ENCODE assay signal across 31 cellular contexts in the genomic region with DNA sequence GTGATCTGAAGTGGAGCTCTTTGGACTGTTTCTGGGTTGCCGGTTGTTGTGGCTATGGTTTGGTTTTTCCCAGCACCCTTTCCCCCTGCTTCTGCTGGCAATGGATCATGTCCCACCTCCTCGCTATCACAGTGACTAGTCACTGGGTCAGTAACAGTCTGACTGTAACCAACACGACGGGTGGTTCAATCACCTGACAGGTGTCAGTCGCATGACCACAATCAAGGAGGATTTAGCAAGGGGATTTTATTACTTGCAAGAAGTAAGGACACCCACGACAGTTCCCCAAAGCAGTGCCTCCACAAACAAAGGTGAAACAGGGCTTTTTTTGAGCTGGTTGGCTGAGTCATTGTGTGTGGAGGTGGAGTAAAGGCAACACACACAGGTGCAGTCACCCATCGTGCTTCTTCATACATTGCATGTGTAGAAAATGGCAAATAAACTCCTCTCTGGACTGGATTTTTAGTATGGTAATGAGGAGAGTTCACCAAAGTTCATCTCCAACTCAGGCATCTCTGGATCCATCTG. TPM values are rescaled to one million over a fixed set of nuclear protein-coding genes. Genes with fewer than 3 reads are reported as not detected.
"Had no signal": no experiment of that assay in that cellular context is flagged by ENCODE, and none has a peak within 500 bp of the region (broad histone marks: within the 10 kb centered on the region; RNA-seq: fewer than 3 reads in every experiment).

No MANE protein-coding gene starts in this region.

- H3K36me3 Mint-ChIP-seq: activated naive CD4-positive, alpha-beta T cell treated with anti-CD3 and anti-CD28 coated beads, Interleukin-2, amount 50 U/mL, for 72 hours; natural killer cell; neural progenitor cell; stimulated activated memory B cell treated with anti-CD40 and anti-IgM and Interleukin-4, amounts not matched to agents 10 μg/mL and 1 μg/mL and 100 μg/mL, for 72 hours had no signal

- H3K27ac ChIP-seq: breast epithelium, epithelial cell of prostate, esophagus squamous epithelium, heart right ventricle, left lung, neural progenitor cell, parathyroid adenoma, psoas muscle, thyroid gland, upper lobe of left lung, vagina had no signal

- H3K27me3 Mint-ChIP-seq: activated B cell treated with CpG ODN at 0.5 μM for 24 hours had no signal

- H3K4me3 Mint-ChIP-seq: activated B cell treated with CpG ODN at 0.5 μM for 24 hours; activated T-cell treated with anti-CD3 and anti-CD28 coated beads, Interleukin-2, amount 50 U/mL, for 72 hours; natural killer cell; neural progenitor cell; stimulated activated memory B cell treated with anti-CD40 and anti-IgM and Interleukin-4, amounts not matched to agents 10 μg/mL and 1 μg/mL and 100 μg/mL, for 72 hours; stimulated activated naive CD8-positive, alpha-beta T cell treated with anti-CD3 and anti-CD28 coated beads, Interleukin-15, amount 100 ng/mL, for 72 hours had no signal

- H3K27me3 ChIP-seq: breast epithelium, esophagus squamous epithelium, left lung, neural progenitor cell, thyroid gland, upper lobe of left lung, vagina had no signal

- H3K9me3 ChIP-seq: breast epithelium, esophagus squamous epithelium, heart right ventricle, left lung, psoas muscle, thyroid gland, upper lobe of left lung, vagina had no signal

- ATAC-seq: activated T-cell treated with anti-CD3 and anti-CD28 coated beads, Interleukin-2, amount 50 U/mL, for 72 hours; heart right ventricle; natural killer cell; psoas muscle; stimulated activated memory B cell treated with anti-CD40 and anti-IgM and Interleukin-4, amounts not matched to agents 10 μg/mL and 1 μg/mL and 100 μg/mL, for 72 hours; stimulated activated naive CD8-positive, alpha-beta T cell treated with anti-CD3 and anti-CD28 coated beads, Interleukin-15, amount 100 ng/mL, for 72 hours had no signal

- H3K4me1 ChIP-seq: breast epithelium, heart right ventricle, psoas muscle, thyroid gland, vagina had no signal

- H3K4me1 Mint-ChIP-seq: activated B cell treated with CpG ODN at 0.5 μM for 24 hours; natural killer cell; stimulated activated memory B cell treated with anti-CD40 and anti-IgM and Interleukin-4, amounts not matched to agents 10 μg/mL and 1 μg/mL and 100 μg/mL, for 72 hours; stimulated activated naive CD8-positive, alpha-beta T cell treated with anti-CD3 and anti-CD28 coated beads, Interleukin-15, amount 100 ng/mL, for 72 hours had no signal

- H3K4me3 ChIP-seq: breast epithelium, esophagus squamous epithelium, heart right ventricle, left lung, lung, neural progenitor cell, psoas muscle, smooth muscle cell, thyroid gland, upper lobe of left lung, vagina had no signal

- H3K9me3 Mint-ChIP-seq: activated B cell treated with CpG ODN at 0.5 μM for 24 hours; activated naive CD4-positive, alpha-beta T cell treated with anti-CD3 and anti-CD28 coated beads, Interleukin-2, amount 50 U/mL, for 72 hours; activated T-cell treated with anti-CD3 and anti-CD28 coated beads, Interleukin-2, amount 50 U/mL, for 72 hours; natural killer cell; neural progenitor cell; stimulated activated naive CD8-positive, alpha-beta T cell treated with anti-CD3 and anti-CD28 coated beads, Interleukin-15, amount 100 ng/mL, for 72 hours had no signal

- DNase-seq: activated B cell treated with CpG ODN at 0.5 μM for 24 hours; activated CD4-positive, alpha-beta T cell treated with anti-CD3 and anti-CD28 coated beads, Interleukin-2, amount 50 U/mL, for 4 hours; activated naive CD4-positive, alpha-beta T cell; activated T-cell treated with anti-CD3 and anti-CD28 coated beads for 4 hours; activated T-cell treated with anti-CD3 and anti-CD28 coated beads, Interleukin-2, amount 50 U/mL, for 72 hours; effector CD8-positive, alpha-beta T cell; esophagus squamous epithelium; foreskin melanocyte; heart right ventricle; left lung; mesendoderm; natural killer cell; occipital lobe; psoas muscle; stimulated activated CD4-positive, alpha-beta T cell treated with anti-CD3 and anti-CD28 coated beads, Interleukin-1b, Interleukin-23, amount 100 ng/mL, for 48 hours; stimulated activated CD4-positive, alpha-beta T cell treated with anti-CD3 and anti-CD28 coated beads, Interleukin-4, amount 100 ng/mL, for 4 hours; stimulated activated CD8-positive, alpha-beta memory T cell treated with anti-CD3 and anti-CD28 coated beads, Interleukin-4, amount 100 ng/mL, for 48 hours; stimulated activated naive CD8-positive, alpha-beta T cell treated with anti-CD3 and anti-CD28 coated beads, Interleukin-15, amount 100 ng/mL, for 72 hours; substantia nigra; thyroid gland; upper lobe of left lung had no signal

- H3K27ac Mint-ChIP-seq: activated B cell treated with CpG ODN at 0.5 μM for 24 hours; activated naive CD4-positive, alpha-beta T cell treated with anti-CD3 and anti-CD28 coated beads, Interleukin-2, amount 50 U/mL, for 72 hours; activated T-cell treated with anti-CD3 and anti-CD28 coated beads, Interleukin-2, amount 50 U/mL, for 72 hours; natural killer cell; neural progenitor cell; stimulated activated memory B cell treated with anti-CD40 and anti-IgM and Interleukin-4, amounts not matched to agents 10 μg/mL and 1 μg/mL and 100 μg/mL, for 72 hours; stimulated activated naive CD8-positive, alpha-beta T cell treated with anti-CD3 and anti-CD28 coated beads, Interleukin-15, amount 100 ng/mL, for 72 hours had no signal

- H3K36me3 ChIP-seq: breast epithelium, esophagus squamous epithelium, heart right ventricle, left lung, neural progenitor cell, thyroid gland, upper lobe of left lung, vagina had no signal

RNA-seq across cellular contexts. Expression of a gene that starts 58.8 kb away (rescaled TPM):
- total RNA-seq: activated B cell treated with CpG ODN at 0.5 μM for 24 hours; activated naive CD4-positive, alpha-beta T cell treated with anti-CD3 and anti-CD28 coated beads, Interleukin-2, amount 50 U/mL, for 72 hours; activated T-cell treated with anti-CD3 and anti-CD28 coated beads, Interleukin-2, amount 50 U/mL, for 72 hours; heart right ventricle; mononuclear cell; natural killer cell; occipital lobe; psoas muscle had no signal
